Comparison of ENCODE assay signal across 19 cellular contexts in genomic region chr5:142892021-142892420, GRCh38.
"Had no signal": no experiment of that assay in that cellular context is flagged by ENCODE, and none has a peak within 500 bp of the region (broad histone marks: within the 10 kb centered on the region; RNA-seq: fewer than 3 reads in every experiment).

No MANE protein-coding gene starts in this region.

- H3K27me3 Mint-ChIP-seq: IgD-negative memory B cell had no signal

- H3K27ac Mint-ChIP-seq: IgD-negative memory B cell had no signal

- ATAC-seq: K562 had no signal

- H3K4me1 Mint-ChIP-seq: IgD-negative memory B cell had no signal

- H3K9me3 ChIP-seq: SK-N-SH had no signal

- H3K4me2 ChIP-seq: KMS-11, SK-N-SH had no signal

- H3K4me3 Mint-ChIP-seq: IgD-negative memory B cell had no signal

- H3K27ac ChIP-seq: KMS-11 had no signal

- H3K9ac ChIP-seq: KMS-11, SK-N-SH had no signal

- H3K4me3 ChIP-seq: K562 had no signal

- DNase-seq: Kasumi-1, MM.1S, NCI-H1092 treated with DMSO at 0.1 percent for 48 hours, NCI-H1436, NCI-H187 treated with DMSO at 0.1 percent for 48 hours, NCI-H2029 treated with DMSO at 0.1 percent for 48 hours, NCI-H2171 treated with DMSO at 0.1 percent for 48 hours, NCI-H345, NCI-H446 treated with DMSO at 0.1 percent for 48 hours, NCI-H510A treated with DMSO at 0.1 percent for 48 hours, NCI-H526 treated with DMSO at 0.1 percent for 48 hours, NCI-H748 treated with DMSO at 0.1 percent for 48 hours, RPMI8226, SHP77, SK-N-SH, SW 1271 had no signal

- H3K9me3 Mint-ChIP-seq: IgD-negative memory B cell had no signal

- H3K9me2 ChIP-seq: SK-N-SH had no signal
